In the genomic region with DNA sequence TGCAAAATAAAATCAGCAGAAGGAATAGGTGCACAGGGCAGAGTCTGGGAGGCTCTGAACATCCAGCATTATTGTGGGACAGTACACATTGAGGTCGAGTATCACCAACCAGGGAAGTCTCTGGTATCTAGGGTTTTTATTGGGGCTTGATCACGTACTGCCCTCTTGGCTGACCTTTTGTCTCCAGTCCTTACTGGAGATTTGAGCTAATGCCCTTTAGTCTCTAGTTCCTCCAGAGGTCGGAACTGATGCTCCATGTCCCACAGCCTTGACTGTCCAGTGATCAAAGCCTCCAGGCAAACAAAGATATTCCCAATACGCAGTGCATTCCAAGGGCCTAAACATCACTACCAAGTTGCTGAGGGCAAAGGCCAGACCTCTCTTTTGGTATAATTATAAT, we compare ENCODE assay signal across 12 cellular contexts. TPM values are rescaled to one million over a fixed set of nuclear protein-coding genes. Genes with fewer than 3 reads are reported as not detected.
DNase-seq lines count a peak whose midpoint lies in the region; ATAC-seq and TF ChIP-seq lines count a peak whose summit lies in the region.
"Had no signal": no experiment of that assay in that cellular context is flagged by ENCODE, and none has a peak within 500 bp of the region (broad histone marks: within the 10 kb centered on the region; RNA-seq: fewer than 3 reads in every experiment).

No MANE protein-coding gene starts in this region.

- peaks cover 36% of the 10 kb centered on the region for H3K4me1 Mint-ChIP-seq in HFFc6 (ENCODE audit: low read depth)
- H3K4me1 Mint-ChIP-seq in stimulated activated naive B cell treated with anti-CD40 and anti-IgM and Interleukin-4, amounts not matched to agents 10 μg/mL and 1 μg/mL and 100 μg/mL, for 72 hours: peaks cover 9 to 30% of the 10 kb centered on the region in 2 donors

- peaks cover 26 to 44% of the 10 kb centered on the region in 2 donors for H3K36me3 ChIP-seq in ascending aorta
- peaks cover 0 to 73% (median 27%) of the 10 kb centered on the region in 4 donors for H3K36me3 ChIP-seq in right lobe of liver

- H3K4me3 Mint-ChIP-seq in HFFc6: peak overlapping the region; percentile 19; the same call in 1 of the 2 replicates
- H3K4me3 Mint-ChIP-seq in stimulated activated naive B cell treated with anti-CD40 and anti-IgM and Interleukin-4, amounts not matched to agents 10 μg/mL and 1 μg/mL and 100 μg/mL, for 72 hours: no peak overlapping the region

- H3K27me3 Mint-ChIP-seq in HFFc6 (ENCODE audit: insufficient read depth): peaks cover 2% of the 10 kb centered on the region; the same call in 1 of the 2 replicates
- H3K27me3 Mint-ChIP-seq in stimulated activated naive B cell treated with anti-CD40 and anti-IgM and Interleukin-4, amounts not matched to agents 10 μg/mL and 1 μg/mL and 100 μg/mL, for 72 hours: no peaks in the 10 kb centered on the region

- no peaks in the 10 kb centered on the region for H3K4me1 ChIP-seq in ascending aorta
- no peaks in the 10 kb centered on the region for H3K4me1 ChIP-seq in right lobe of liver

- H3K27me3 ChIP-seq in ascending aorta (no peaks in the 10 kb centered on the region), right lobe of liver (no peaks in the 10 kb centered on the region), dorsolateral prefrontal cortex (no peaks in the 10 kb centered on the region)

- ATAC-seq in right lobe of liver: peak in 3 of 4 donors; percentile 36 to 51 (median 44)
- ATAC-seq in stimulated activated naive B cell treated with anti-CD40 and anti-IgM and Interleukin-4, amounts not matched to agents 10 μg/mL and 1 μg/mL and 100 μg/mL, for 72 hours (replicated peaks): peak in 1 of 2 donors; percentile 12

- no peaks in the 10 kb centered on the region for H3K9me3 ChIP-seq in ascending aorta
- no peaks in the 10 kb centered on the region for H3K9me3 ChIP-seq in right lobe of liver

- peak overlapping the region; percentile 17 to 37 for H3K27ac ChIP-seq in ascending aorta
- no peak overlapping the region for H3K27ac ChIP-seq in right lobe of liver
- H3K27ac ChIP-seq in dorsolateral prefrontal cortex: peak overlapping the region in 8 of 59 donors; percentile 0 to 32 (median 6)
- H3K27ac ChIP-seq: SK-N-MC had no signal

- intact Hi-C loops in ascending aorta (cut with DNase I) (no loop called here), right lobe of liver (cut with DNase I) (no loop called here), dorsolateral prefrontal cortex (cut with DNase I) (no loop called here)

- peak overlapping the region; percentile 83 for H3K27ac Mint-ChIP-seq in HFFc6
- H3K27ac Mint-ChIP-seq in stimulated activated naive B cell treated with anti-CD40 and anti-IgM and Interleukin-4, amounts not matched to agents 10 μg/mL and 1 μg/mL and 100 μg/mL, for 72 hours: peak overlapping the region; percentile 47

- WGBS in right lobe of liver (ENCODE audit: insufficient coverage, low coverage, low lambda C conversion rate, missing lambda C conversion rate): 70% methylated on average over 3 of the region's 4 CpGs

- TF ChIP-seq POLR2A in right lobe of liver (IDR thresholded peaks at IDR 0.05): no peak

- in situ Hi-C loops in GM13976 (cut with MboI; ENCODE audit: low sequenced_read_pairs, unreplicated experiment): no loop called here

- DNase-seq in HFFc6 (no peak), ascending aorta (ENCODE audit: low spot score in 2 of 2) (no peak), right lobe of liver (no peak), dorsolateral prefrontal cortex (no peak), GM13976 (ENCODE audit: low spot score) (no peak), HuH-7 (ENCODE audit: low spot score) (no peak)
- DNase-seq in stimulated activated naive B cell treated with anti-CD40 and anti-IgM and Interleukin-4, amounts not matched to agents 10 μg/mL and 1 μg/mL and 100 μg/mL, for 72 hours: no peak
- DNase-seq: MV-4-11, NCI-H1417 treated with DMSO at 0.1 percent for 48 hours, NCI-H2029, NCI-H510A treated with DMSO at 0.1 percent for 48 hours had no signal

- H3K4me3 ChIP-seq in ascending aorta (no peak overlapping the region), right lobe of liver (no peak overlapping the region), dorsolateral prefrontal cortex (no peak overlapping the region)
- H3K4me3 ChIP-seq: SK-N-MC had no signal

- H3K9me3 Mint-ChIP-seq in HFFc6: no peaks in the 10 kb centered on the region
- H3K9me3 Mint-ChIP-seq in stimulated activated naive B cell treated with anti-CD40 and anti-IgM and Interleukin-4, amounts not matched to agents 10 μg/mL and 1 μg/mL and 100 μg/mL, for 72 hours: no peaks in the 10 kb centered on the region

- peaks cover 58% of the 10 kb centered on the region for H3K36me3 Mint-ChIP-seq in HFFc6 (ENCODE audit: low read depth)
- H3K36me3 Mint-ChIP-seq in stimulated activated naive B cell treated with anti-CD40 and anti-IgM and Interleukin-4, amounts not matched to agents 10 μg/mL and 1 μg/mL and 100 μg/mL, for 72 hours: peaks cover 26 to 44% of the 10 kb centered on the region in 2 donors

- TF ChIP-seq CTCF in HFFc6 (IDR thresholded peaks at IDR 0.05) (no peak), ascending aorta (IDR thresholded peaks at IDR 0.05) (no peak), right lobe of liver (IDR thresholded peaks at IDR 0.05) (no peak), dorsolateral prefrontal cortex (IDR thresholded peaks at IDR 0.05 in 54 of 56, conservative IDR thresholded peaks at IDR 0.05 in 2 of 56; ENCODE audit: low read depth in 1 of 56, partially characterized antibody in 56 of 56) (no peak), GM13976 (IDR thresholded peaks at IDR 0.05; ENCODE audit: borderline replicate concordance, control extremely low read depth, extremely low read depth, insufficient read depth, missing control alignments) (no peak)

RNA-seq across cellular contexts. Expression of gene DYNLRB1, which starts 57.0 kb away (rescaled TPM):
- 100 to 1,000 TPM; 194 to 277 (median 223) TPM for total RNA-seq in HFFc6 (2021; fragmentation: NEBNext Ultra II Directional; extraction: Animal tissue kit (Norgen Biotek cat#: 25700))
- total RNA-seq in ascending aorta (148 TPM), right lobe of liver (10 to 100 TPM; 34.8 to 84.3 (median 42.7) TPM), dorsolateral prefrontal cortex (100 to 1,000 TPM; 153 to 387 (median 261) TPM)

Comparison
In these comparisons a context has a peak if more than half of its experiments do, and no peak if none do; other contexts are left out.
1. H3K27ac ChIP-seq: peak in ascending aorta (2 of 2); none in right lobe of liver (0 of 3).